3 cellular contexts compared by ENCODE assay signal in the genomic region with DNA sequence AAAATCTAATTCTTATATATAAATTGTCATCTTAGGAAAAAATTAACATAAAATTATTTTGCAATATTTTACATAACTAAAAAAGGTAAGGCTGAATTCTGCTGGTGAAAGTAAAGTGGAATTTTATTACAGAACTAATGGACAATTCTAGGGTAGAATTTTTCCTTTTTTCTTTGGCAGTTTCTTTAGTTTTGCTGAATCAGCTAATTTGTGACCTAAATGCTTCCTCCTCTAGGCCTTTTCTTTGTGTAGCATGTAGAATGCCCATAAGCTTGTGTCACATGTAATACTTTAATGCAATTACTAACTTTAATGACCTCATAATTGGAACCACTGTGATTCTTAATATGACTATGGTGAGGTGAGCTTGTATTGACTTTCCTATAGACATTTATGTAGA.
TF ChIP-seq lines count a peak whose summit lies in the region.

No MANE protein-coding gene starts in this region.

TF ChIP-seq in GM23338, 12 proteins besides CTCF, POLR2A, EP300 and RAD21 (continues in another document):
- TF ChIP-seq JUNB (IDR thresholded peaks at IDR 0.05; ENCODE audit: unreplicated experiment): no peak
- TF ChIP-seq, protein P1, sequence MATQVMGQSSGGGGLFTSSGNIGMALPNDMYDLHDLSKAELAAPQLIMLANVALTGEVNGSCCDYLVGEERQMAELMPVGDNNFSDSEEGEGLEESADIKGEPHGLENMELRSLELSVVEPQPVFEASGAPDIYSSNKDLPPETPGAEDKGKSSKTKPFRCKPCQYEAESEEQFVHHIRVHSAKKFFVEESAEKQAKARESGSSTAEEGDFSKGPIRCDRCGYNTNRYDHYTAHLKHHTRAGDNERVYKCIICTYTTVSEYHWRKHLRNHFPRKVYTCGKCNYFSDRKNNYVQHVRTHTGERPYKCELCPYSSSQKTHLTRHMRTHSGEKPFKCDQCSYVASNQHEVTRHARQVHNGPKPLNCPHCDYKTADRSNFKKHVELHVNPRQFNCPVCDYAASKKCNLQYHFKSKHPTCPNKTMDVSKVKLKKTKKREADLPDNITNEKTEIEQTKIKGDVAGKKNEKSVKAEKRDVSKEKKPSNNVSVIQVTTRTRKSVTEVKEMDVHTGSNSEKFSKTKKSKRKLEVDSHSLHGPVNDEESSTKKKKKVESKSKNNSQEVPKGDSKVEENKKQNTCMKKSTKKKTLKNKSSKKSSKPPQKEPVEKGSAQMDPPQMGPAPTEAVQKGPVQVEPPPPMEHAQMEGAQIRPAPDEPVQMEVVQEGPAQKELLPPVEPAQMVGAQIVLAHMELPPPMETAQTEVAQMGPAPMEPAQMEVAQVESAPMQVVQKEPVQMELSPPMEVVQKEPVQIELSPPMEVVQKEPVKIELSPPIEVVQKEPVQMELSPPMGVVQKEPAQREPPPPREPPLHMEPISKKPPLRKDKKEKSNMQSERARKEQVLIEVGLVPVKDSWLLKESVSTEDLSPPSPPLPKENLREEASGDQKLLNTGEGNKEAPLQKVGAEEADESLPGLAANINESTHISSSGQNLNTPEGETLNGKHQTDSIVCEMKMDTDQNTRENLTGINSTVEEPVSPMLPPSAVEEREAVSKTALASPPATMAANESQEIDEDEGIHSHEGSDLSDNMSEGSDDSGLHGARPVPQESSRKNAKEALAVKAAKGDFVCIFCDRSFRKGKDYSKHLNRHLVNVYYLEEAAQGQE (IDR thresholded peaks at IDR 0.05; ENCODE audit: unreplicated experiment): no peak
- TF ChIP-seq, protein P2, sequence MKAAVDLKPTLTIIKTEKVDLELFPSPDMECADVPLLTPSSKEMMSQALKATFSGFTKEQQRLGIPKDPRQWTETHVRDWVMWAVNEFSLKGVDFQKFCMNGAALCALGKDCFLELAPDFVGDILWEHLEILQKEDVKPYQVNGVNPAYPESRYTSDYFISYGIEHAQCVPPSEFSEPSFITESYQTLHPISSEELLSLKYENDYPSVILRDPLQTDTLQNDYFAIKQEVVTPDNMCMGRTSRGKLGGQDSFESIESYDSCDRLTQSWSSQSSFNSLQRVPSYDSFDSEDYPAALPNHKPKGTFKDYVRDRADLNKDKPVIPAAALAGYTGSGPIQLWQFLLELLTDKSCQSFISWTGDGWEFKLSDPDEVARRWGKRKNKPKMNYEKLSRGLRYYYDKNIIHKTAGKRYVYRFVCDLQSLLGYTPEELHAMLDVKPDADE (IDR thresholded peaks at IDR 0.05): no peak
- TF ChIP-seq ZNF114 (CRISPR knock-in tag; IDR thresholded peaks at IDR 0.05): no peak
- TF ChIP-seq EZH2phosphoT487 (IDR thresholded peaks at IDR 0.05; ENCODE audit: unreplicated experiment): no peak
- no peak for TF ChIP-seq CREB1 (CRISPR knock-in tag; IDR thresholded peaks at IDR 0.05; ENCODE audit: low read depth)
- no peak for TF ChIP-seq ZNF331 (CRISPR knock-in tag; IDR thresholded peaks at IDR 0.05; ENCODE audit: low read depth)
- no peak for TF ChIP-seq STAT1 (IDR thresholded peaks at IDR 0.05; ENCODE audit: unreplicated experiment)
- no peak for TF ChIP-seq NANOG (IDR thresholded peaks at IDR 0.05; ENCODE audit: borderline replicate concordance)

TF ChIP-seq in IMR-90, 13 proteins besides CTCF, POLR2A, EP300 and RAD21:
- TF ChIP-seq RFX5 (IDR thresholded peaks at IDR 0.05; ENCODE audit: low read depth, low read length) (no peak), MAFK (IDR thresholded peaks at IDR 0.05; ENCODE audit: low read depth, low read length) (peak; percentile 99)

TF ChIP-seq in GM12878, 131 proteins besides CTCF, POLR2A, EP300 and RAD21:
- TF ChIP-seq ZNF24 (IDR thresholded peaks at IDR 0.05) (no peak), BMI1 (IDR thresholded peaks at IDR 0.05; ENCODE audit: borderline replicate concordance) (no peak), MEF2B (IDR thresholded peaks at IDR 0.05; ENCODE audit: partially characterized antibody, poor library complexity, severe bottlenecking) (no peak), ZNF217 (IDR thresholded peaks at IDR 0.05) (no peak), FOXK2 (IDR thresholded peaks at IDR 0.05) (no peak)
- TF ChIP-seq, protein P3, sequence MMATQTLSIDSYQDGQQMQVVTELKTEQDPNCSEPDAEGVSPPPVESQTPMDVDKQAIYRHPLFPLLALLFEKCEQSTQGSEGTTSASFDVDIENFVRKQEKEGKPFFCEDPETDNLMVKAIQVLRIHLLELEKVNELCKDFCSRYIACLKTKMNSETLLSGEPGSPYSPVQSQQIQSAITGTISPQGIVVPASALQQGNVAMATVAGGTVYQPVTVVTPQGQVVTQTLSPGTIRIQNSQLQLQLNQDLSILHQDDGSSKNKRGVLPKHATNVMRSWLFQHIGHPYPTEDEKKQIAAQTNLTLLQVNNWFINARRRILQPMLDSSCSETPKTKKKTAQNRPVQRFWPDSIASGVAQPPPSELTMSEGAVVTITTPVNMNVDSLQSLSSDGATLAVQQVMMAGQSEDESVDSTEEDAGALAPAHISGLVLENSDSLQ (IDR thresholded peaks at IDR 0.05): no peak
- TF ChIP-seq, protein P4, sequence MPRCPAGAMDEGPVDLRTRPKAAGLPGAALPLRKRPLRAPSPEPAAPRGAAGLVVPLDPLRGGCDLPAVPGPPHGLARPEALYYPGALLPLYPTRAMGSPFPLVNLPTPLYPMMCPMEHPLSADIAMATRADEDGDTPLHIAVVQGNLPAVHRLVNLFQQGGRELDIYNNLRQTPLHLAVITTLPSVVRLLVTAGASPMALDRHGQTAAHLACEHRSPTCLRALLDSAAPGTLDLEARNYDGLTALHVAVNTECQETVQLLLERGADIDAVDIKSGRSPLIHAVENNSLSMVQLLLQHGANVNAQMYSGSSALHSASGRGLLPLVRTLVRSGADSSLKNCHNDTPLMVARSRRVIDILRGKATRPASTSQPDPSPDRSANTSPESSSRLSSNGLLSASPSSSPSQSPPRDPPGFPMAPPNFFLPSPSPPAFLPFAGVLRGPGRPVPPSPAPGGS (IDR thresholded peaks at IDR 0.05; ENCODE audit: borderline replicate concordance, insufficient read depth, low read depth, low read length, poor library complexity, severe bottlenecking): no peak
- TF ChIP-seq, protein P5, sequence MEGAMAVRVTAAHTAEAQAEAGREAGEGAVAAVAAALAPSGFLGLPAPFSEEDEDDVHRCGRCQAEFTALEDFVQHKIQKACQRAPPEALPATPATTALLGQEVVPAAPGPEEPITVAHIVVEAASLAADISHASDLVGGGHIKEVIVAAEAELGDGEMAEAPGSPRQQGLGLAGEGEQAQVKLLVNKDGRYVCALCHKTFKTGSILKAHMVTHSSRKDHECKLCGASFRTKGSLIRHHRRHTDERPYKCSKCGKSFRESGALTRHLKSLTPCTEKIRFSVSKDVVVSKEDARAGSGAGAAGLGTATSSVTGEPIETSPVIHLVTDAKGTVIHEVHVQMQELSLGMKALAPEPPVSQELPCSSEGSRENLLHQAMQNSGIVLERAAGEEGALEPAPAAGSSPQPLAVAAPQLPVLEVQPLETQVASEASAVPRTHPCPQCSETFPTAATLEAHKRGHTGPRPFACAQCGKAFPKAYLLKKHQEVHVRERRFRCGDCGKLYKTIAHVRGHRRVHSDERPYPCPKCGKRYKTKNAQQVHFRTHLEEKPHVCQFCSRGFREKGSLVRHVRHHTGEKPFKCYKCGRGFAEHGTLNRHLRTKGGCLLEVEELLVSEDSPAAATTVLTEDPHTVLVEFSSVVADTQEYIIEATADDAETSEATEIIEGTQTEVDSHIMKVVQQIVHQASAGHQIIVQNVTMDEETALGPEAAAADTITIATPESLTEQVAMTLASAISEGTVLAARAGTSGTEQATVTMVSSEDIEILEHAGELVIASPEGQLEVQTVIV (IDR thresholded peaks at IDR 0.05; ENCODE audit: borderline replicate concordance, partially characterized antibody): no peak
